In genomic region chr11:61279934-61280656, GRCh38 we compare ENCODE assay signal across 1 cellular context.
TF ChIP-seq lines count a peak whose summit lies in the region.

No MANE protein-coding gene starts in this region.

TF ChIP-seq in GM23338, 12 proteins besides CTCF, POLR2A, EP300 and RAD21:
- no peak for TF ChIP-seq NANOG (IDR thresholded peaks at IDR 0.05; ENCODE audit: borderline replicate concordance)
